Comparison of ENCODE assay signal across 9 cellular contexts in genomic region chr15:32936283-32936918, GRCh38.
A peak's percentile ranks its signal among the peaks of the same experiment; 100 is the strongest.
DNase-seq lines count a peak whose midpoint lies in the region; ATAC-seq and TF ChIP-seq lines count a peak whose summit lies in the region.
"Had no signal": no experiment of that assay in that cellular context is flagged by ENCODE, and none has a peak within 500 bp of the region (broad histone marks: within the 10 kb centered on the region; RNA-seq: fewer than 3 reads in every experiment).

No MANE protein-coding gene starts in this region.

- no peak for DNase-seq in AG09319 (ENCODE audit: extremely low read depth, low read depth)
- peak; percentile 34 for DNase-seq in astrocyte of the hippocampus (ENCODE audit: low read depth, low spot score)
- DNase-seq in left kidney (ENCODE audit: low read depth, low spot score), result peak; percentile 30
- DNase-seq in DMS79 (lab: John Stamatoyannopoulos, UW), result no peak
- no peak for DNase-seq in activated T-cell treated with anti-CD3 and anti-CD28 coated beads, Interleukin-2, amount 50 U/mL, for 48 hours

- POLR2A ChIA-PET in HEK293 (lab: Yijun Ruan, JAX), result no interaction called here

- no peak overlapping the region for H3K4me3 ChIP-seq in HEK293 (ENCODE audit: low read depth, low read length)

- H3K9me3 ChIP-seq in HEK293 (ENCODE audit: control insufficient read depth, insufficient read depth, low read depth, low read length), result no peaks in the 10 kb centered on the region

- no peaks in the 10 kb centered on the region for H3K36me3 ChIP-seq in HEK293 (ENCODE audit: control insufficient read depth in 2 of 2, insufficient read depth in 1 of 2, low read length in 2 of 2)

- ATAC-seq in GM19397 (IDR thresholded peaks at IDR 0.05; ENCODE audit: unreplicated experiment) (no peak), HG03097 (IDR thresholded peaks at IDR 0.05; ENCODE audit: low FRiP score, unreplicated experiment) (no peak)

- TF ChIP-seq CTCF in AG09319 (IDR thresholded peaks at IDR 0.05; ENCODE audit: low read depth, low read length) (peak; percentile 37), HEK293 (tag by site-specific recombination; IDR thresholded peaks at IDR 0.05) (no peak)

- CTCF ChIA-PET in HEK293 (lab: Yijun Ruan, JAX), result interaction anchor here (0.5 to 2.4 kb wide), 25 partner anchors 9 to 281 kb away, joined by 3 to 25 read pairs (median 4); no protein-coding TSS in a partner anchor

- no peaks in the 10 kb centered on the region for H3K4me1 ChIP-seq in HEK293 (ENCODE audit: control insufficient read depth, insufficient read depth, low read length)

- H3K27ac ChIP-seq in HEK293 (ENCODE audit: extremely low read depth, low read depth, low read length), result no peak overlapping the region
- H3K27ac ChIP-seq: epithelial cell of prostate had no signal

TF ChIP-seq in HEK293, 187 proteins besides CTCF, POLR2A, EP300 and RAD21:
- TF ChIP-seq ZNF658 (tag by site-specific recombination; IDR thresholded peaks at IDR 0.05) (no peak), FEZF1 (tag by site-specific recombination; IDR thresholded peaks at IDR 0.05) (no peak), ZNF335 (tag by site-specific recombination; conservative IDR thresholded peaks at IDR 0.05) (no peak), ZNF623 (tag by site-specific recombination; IDR thresholded peaks at IDR 0.05) (no peak), ZNF513 (tag by site-specific recombination; IDR thresholded peaks at IDR 0.05) (peak; percentile 30; the same call in 1 of the 2 replicates), KLF1 (tag by site-specific recombination; IDR thresholded peaks at IDR 0.05) (no peak), ZNF114 (tag by site-specific recombination; IDR thresholded peaks at IDR 0.05) (no peak)

Comparison
In these comparisons a context has a peak if more than half of its experiments do, and no peak if none do; other contexts are left out.
1. DNase-seq: peak in astrocyte of the hippocampus (single experiment) and left kidney (single experiment); none in AG09319 (single experiment), DMS79 (single experiment) and activated T-cell treated with anti-CD3 and anti-CD28 coated beads, Interleukin-2, amount 50 U/mL, for 48 hours (0 of 2).